ENCODE assay signal across 27 cellular contexts in the genomic region with DNA sequence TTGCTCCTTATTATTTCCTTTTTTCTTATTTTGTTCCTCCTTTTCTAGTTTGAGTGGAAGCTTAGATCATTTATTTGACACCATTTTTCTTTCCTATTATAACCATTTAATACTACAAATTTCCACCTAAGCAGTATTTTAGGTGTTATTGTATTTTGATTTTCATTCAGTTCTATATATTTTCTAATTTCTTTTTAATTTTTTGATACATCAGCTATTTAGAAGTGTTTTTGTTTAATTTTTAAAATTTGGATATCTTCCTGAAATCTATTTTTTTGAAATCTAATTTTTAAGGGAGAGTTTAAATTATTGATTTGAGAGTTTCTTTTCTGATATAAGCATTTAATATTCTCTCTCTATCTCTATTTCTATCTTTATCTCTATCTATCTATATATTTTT.
"Had no signal": no experiment of that assay in that cellular context is flagged by ENCODE, and none has a peak within 500 bp of the region (broad histone marks: within the 10 kb centered on the region; RNA-seq: fewer than 3 reads in every experiment).

No MANE protein-coding gene starts in this region.

- H3K4me3 ChIP-seq: colonic mucosa, esophagus muscularis mucosa, heart right ventricle, lower lobe of right lung, ovary, right lobe of liver, smooth muscle cell, testis, tibial artery had no signal

- H3K36me3 ChIP-seq: colonic mucosa, esophagus muscularis mucosa, heart right ventricle, lower lobe of right lung, ovary, right lobe of liver, tibial artery had no signal

- DNase-seq: cerebellar nuclear complex; colonic mucosa; effector CD8-positive, alpha-beta T cell; endodermal cell; foreskin keratinocyte; glutamatergic neuron; heart right ventricle; hippocampal formation; islet precursor cell; left ventricle myocardium superior; lower lobe of right lung; natural killer cell; occipital lobe; ovary; retina; right lobe of liver; stimulated activated CD4-positive, alpha-beta T cell treated with anti-CD3 and anti-CD28 coated beads, Interleukin-12 subunit alpha, Interleukin-12 subunit beta, amount 100 ng/mL, for 4 hours; stimulated activated CD4-positive, alpha-beta T cell treated with anti-CD3 and anti-CD28 coated beads, Interleukin-1b, Interleukin-23, amount 100 ng/mL, for 48 hours; stimulated activated CD4-positive, alpha-beta T cell treated with anti-CD3 and anti-CD28 coated beads, Interleukin-4, amount 100 ng/mL, for 1 hour; stimulated activated naive CD4-positive, alpha-beta T cell treated with Interleukin-2 at 50 U/mL for 16 hours; substantia nigra; testis; tibial artery had no signal

- H3K4me2 ChIP-seq: smooth muscle cell had no signal

- ATAC-seq: foreskin keratinocyte; heart right ventricle; left ventricle myocardium superior; lower lobe of right lung; natural killer cell; right lobe of liver; stimulated activated effector memory CD8-positive, alpha-beta T cell treated with anti-CD3 and anti-CD28 coated beads, Interleukin-12 subunit alpha, Interleukin-12 subunit beta, amount 100 ng/mL, for 72 hours had no signal

- FAIRE-seq: endothelial cell of umbilical vein had no signal

- H3K27me3 ChIP-seq: colonic mucosa, esophagus muscularis mucosa, foreskin keratinocyte, heart right ventricle, ovary, right lobe of liver, testis, tibial artery had no signal

- H3K27ac ChIP-seq: colonic mucosa, esophagus muscularis mucosa, foreskin keratinocyte, heart right ventricle, lower lobe of right lung, ovary, right lobe of liver, testis, tibial artery had no signal

- H3K4me1 ChIP-seq: colonic mucosa, foreskin keratinocyte, heart right ventricle, lower lobe of right lung, right lobe of liver, testis, tibial artery had no signal

- H3K9me3 ChIP-seq: colonic mucosa, esophagus muscularis mucosa, heart right ventricle, lower lobe of right lung, ovary, right lobe of liver, testis, tibial artery had no signal
